Comparison of ENCODE assay signal across 23 cellular contexts in the genomic region with DNA sequence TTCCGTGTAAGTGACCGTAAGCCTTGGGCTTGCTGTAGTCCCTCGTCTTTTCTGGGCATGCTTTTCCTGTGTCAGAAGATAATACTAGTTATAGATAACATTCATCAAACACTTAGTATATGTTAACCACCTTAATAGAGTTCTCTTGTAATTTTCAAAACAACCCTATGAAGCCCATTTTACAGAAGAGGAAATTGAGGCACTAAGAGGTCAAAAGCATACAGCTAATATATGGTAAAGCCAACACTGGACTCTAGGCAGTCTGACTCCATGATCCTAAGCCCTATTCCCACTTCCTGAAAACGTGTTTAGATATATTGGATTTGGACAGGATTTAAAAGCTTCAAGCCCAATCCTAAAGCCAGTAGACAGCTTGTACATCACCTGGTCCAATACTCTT.
"Had no signal": no experiment of that assay in that cellular context is flagged by ENCODE, and none has a peak within 500 bp of the region (broad histone marks: within the 10 kb centered on the region; RNA-seq: fewer than 3 reads in every experiment).

No MANE protein-coding gene starts in this region.

- H3K27me3 ChIP-seq: left lung, pancreas, spleen, thyroid gland, upper lobe of right lung had no signal

- H3K27ac ChIP-seq: left lung, lower lobe of right lung, pancreas, prostate gland, skin epidermis, spleen, thyroid gland, upper lobe of right lung had no signal

- H3K36me3 ChIP-seq: left lung, lower lobe of right lung, pancreas, prostate gland, spleen, thyroid gland, upper lobe of right lung had no signal

- H3K9me3 ChIP-seq: left lung, lower lobe of right lung, pancreas, prostate gland, spleen, thyroid gland, upper lobe of right lung had no signal

- H3K4me3 ChIP-seq: left lung, lower lobe of right lung, pancreas, prostate gland, skin epidermis, spleen, thyroid gland, upper lobe of right lung had no signal

- DNase-seq: hypothalamus; immature natural killer cell; kidney; left colon; left lung; lower lobe of right lung; mammary epithelial cell; mesenchymal stem cell; naive thymus-derived CD8-positive, alpha-beta T cell; nucleus accumbens; pancreas; retina; right cardiac atrium; spleen; stimulated activated CD4-positive, alpha-beta T cell treated with anti-CD3 and anti-CD28 coated beads, Interleukin-4, amount 100 ng/mL, for 24 hours; stimulated activated naive CD4-positive, alpha-beta T cell treated with Interleukin-2 at 50 U/mL for 16 hours; stimulated activated naive CD8-positive, alpha-beta T cell treated with anti-CD3 and anti-CD28 coated beads, Interleukin-15, amount 100 ng/mL, for 72 hours; substantia nigra; thyroid gland; trophoblast cell; upper lobe of right lung had no signal

- H3K4me1 ChIP-seq: left lung, lower lobe of right lung, pancreas, prostate gland, spleen, upper lobe of right lung had no signal
